ENCODE assay signal across 1 cellular context in the genomic region with DNA sequence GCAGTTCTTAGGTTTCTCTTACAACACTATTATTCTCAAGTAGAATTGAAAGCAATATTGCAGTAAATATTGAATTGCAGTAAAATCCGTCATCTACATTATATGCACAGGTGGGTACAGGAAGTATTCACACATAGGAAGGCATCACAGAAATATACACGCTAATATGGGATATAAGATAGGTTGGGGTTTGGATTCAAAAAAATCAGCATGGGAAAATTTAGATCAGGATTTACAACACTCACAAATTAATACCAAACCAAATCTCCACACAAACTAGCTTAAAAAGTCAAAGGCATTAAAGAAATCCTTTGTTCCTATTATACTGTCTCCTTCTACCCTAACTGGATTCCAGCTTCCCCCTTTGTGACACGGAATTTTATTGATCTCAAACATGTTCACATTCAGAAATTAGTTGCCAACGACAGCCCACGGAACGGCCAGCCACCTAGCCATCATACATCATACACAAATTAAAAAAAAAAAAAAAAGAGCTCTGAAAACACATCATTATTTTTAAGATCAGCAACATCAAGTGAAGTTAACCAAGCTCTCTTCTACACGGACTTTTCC.
TF ChIP-seq lines count a peak whose summit lies in the region.

No MANE protein-coding gene starts in this region.

TF ChIP-seq in HepG2, 621 proteins besides CTCF, POLR2A, EP300 and RAD21:
- TF ChIP-seq ZNF451 (CRISPR knock-in tag; IDR thresholded peaks at IDR 0.05) (no peak), ZNF773 (CRISPR knock-in tag; IDR thresholded peaks at IDR 0.05; ENCODE audit: borderline replicate concordance) (no peak), ZNF180 (CRISPR knock-in tag; IDR thresholded peaks at IDR 0.05; ENCODE audit: borderline replicate concordance, low read depth) (no peak), IRF9 (CRISPR knock-in tag; IDR thresholded peaks at IDR 0.05; ENCODE audit: borderline replicate concordance) (no peak), ZNF468 (CRISPR knock-in tag; IDR thresholded peaks at IDR 0.05) (no peak), FOXA3 (CRISPR knock-in tag; IDR thresholded peaks at IDR 0.05) (no peak), ELF1 (CRISPR knock-in tag; IDR thresholded peaks at IDR 0.05) (no peak), PHF20 (CRISPR knock-in tag; IDR thresholded peaks at IDR 0.05) (no peak), XRCC5 (optimal IDR thresholded peaks at IDR 0.05; ENCODE audit: low read length) (no peak), ZNF264 (CRISPR knock-in tag; IDR thresholded peaks at IDR 0.05) (no peak), KDM4B (CRISPR knock-in tag; IDR thresholded peaks at IDR 0.05) (no peak), CHD4 (IDR thresholded peaks at IDR 0.05; ENCODE audit: borderline replicate concordance, low read length) (no peak), DDIT3 (CRISPR knock-in tag; IDR thresholded peaks at IDR 0.05) (no peak), NFRKB (IDR thresholded peaks at IDR 0.05) (no peak)
- TF ChIP-seq, protein P1, sequence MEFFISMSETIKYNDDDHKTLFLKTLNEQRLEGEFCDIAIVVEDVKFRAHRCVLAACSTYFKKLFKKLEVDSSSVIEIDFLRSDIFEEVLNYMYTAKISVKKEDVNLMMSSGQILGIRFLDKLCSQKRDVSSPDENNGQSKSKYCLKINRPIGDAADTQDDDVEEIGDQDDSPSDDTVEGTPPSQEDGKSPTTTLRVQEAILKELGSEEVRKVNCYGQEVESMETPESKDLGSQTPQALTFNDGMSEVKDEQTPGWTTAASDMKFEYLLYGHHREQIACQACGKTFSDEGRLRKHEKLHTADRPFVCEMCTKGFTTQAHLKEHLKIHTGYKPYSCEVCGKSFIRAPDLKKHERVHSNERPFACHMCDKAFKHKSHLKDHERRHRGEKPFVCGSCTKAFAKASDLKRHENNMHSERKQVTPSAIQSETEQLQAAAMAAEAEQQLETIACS (CRISPR knock-in tag; IDR thresholded peaks at IDR 0.05): no peak
- TF ChIP-seq, protein P2, sequence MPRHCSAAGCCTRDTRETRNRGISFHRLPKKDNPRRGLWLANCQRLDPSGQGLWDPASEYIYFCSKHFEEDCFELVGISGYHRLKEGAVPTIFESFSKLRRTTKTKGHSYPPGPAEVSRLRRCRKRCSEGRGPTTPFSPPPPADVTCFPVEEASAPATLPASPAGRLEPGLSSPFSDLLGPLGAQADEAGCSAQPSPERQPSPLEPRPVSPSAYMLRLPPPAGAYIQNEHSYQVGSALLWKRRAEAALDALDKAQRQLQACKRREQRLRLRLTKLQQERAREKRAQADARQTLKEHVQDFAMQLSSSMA (CRISPR knock-in tag; IDR thresholded peaks at IDR 0.05): no peak
